Comparison of ENCODE assay signal across 9 cellular contexts in genomic region chr16:29784901-29785500, GRCh38. TPM values are rescaled to one million over a fixed set of nuclear protein-coding genes. Genes with fewer than 3 reads are reported as not detected.
DNase-seq lines count a peak whose midpoint lies in the region; ATAC-seq, FAIRE-seq and TF ChIP-seq lines count a peak whose summit lies in the region.
"Had no signal": no experiment of that assay in that cellular context is flagged by ENCODE, and none has a peak within 500 bp of the region (broad histone marks: within the 10 kb centered on the region; RNA-seq: fewer than 3 reads in every experiment).

No MANE protein-coding gene starts in this region.

- H3K9me3 Mint-ChIP-seq in activated CD8-positive, alpha-beta memory T cell treated with anti-CD3 and anti-CD28 coated beads, Interleukin-2, amount 10 ng/mL, durations not matched to agents 7 days and 5 days (ENCODE audit: low read depth): no peaks in the 10 kb centered on the region

- peak overlapping the region; percentile 4 to 50 (median 33); a peak in 6 of 8 replicates for H3K4me3 ChIP-seq in H1 (ENCODE audit: extremely low read depth in 1 of 4, insufficient read depth in 2 of 4, low read depth in 3 of 4, low read length in 4 of 4)
- no peak overlapping the region for H3K4me3 ChIP-seq in mesendoderm (ENCODE audit: low read length)

- peak overlapping the region; percentile 91 for H4K91ac ChIP-seq in H1 (replicated peaks; ENCODE audit: insufficient read length, low read length)

- H4K20me1 ChIP-seq in H1 (replicated peaks in 1 of 2; ENCODE audit: control insufficient read depth in 1 of 2, insufficient read depth in 2 of 2, low read length in 2 of 2): no peaks in the 10 kb centered on the region

- TF ChIP-seq RAD21 in H1 (IDR thresholded peaks at IDR 0.05 in 1 of 2, conservative IDR thresholded peaks at IDR 0.05 in 1 of 2; ENCODE audit: low read depth in 2 of 2, low read length in 2 of 2): peak; percentile 54 to 68

- CTCF ChIA-PET in activated CD8-positive, alpha-beta memory T cell treated with anti-CD3 and anti-CD28 coated beads, Interleukin-2, amount 10 ng/mL, durations not matched to agents 7 days and 5 days (lab: Charles Lee): interaction anchor here (0.6 to 10.5 kb wide), 34 partner anchors 8 to 270 kb away, joined by 3 to 104 read pairs (median 4); partner anchors contain the start of genes C16orf54, CDIPT, HIRIP3 and INO80E
- CTCF ChIA-PET in H1 (lab: Charles Lee; ENCODE audit: partially characterized antibody): interaction anchor here (0.7 to 4.3 kb wide), 31 partner anchors 9 to 255 kb away, joined by 3 to 29 read pairs (median 4); no protein-coding TSS in a partner anchor

- peak overlapping the region; percentile 52; the same call in 1 of the 2 replicates for H2BK5ac ChIP-seq in H1 (ENCODE audit: low read depth, low read length)
- no peak overlapping the region for H2BK5ac ChIP-seq in mesendoderm (ENCODE audit: low read length)

- H4K8ac ChIP-seq in H1 (ENCODE audit: extremely low read depth, insufficient read depth, low read length) (peak overlapping the region; percentile 87), mesendoderm (ENCODE audit: low read depth, low read length) (no peak overlapping the region)

- peaks cover 0 to 8% (median 2%) of the 10 kb centered on the region in 4 experiments; a peak in 4 of 7 replicates for H3K4me1 ChIP-seq in H1 (replicated peaks in 1 of 4; ENCODE audit: control insufficient read depth in 3 of 4, insufficient read depth in 4 of 4, low read length in 3 of 4)
- peaks cover 2% of the 10 kb centered on the region for H3K4me1 ChIP-seq in mesendoderm (ENCODE audit: control insufficient read depth, low read depth, low read length)

- H2AK5ac ChIP-seq in H1 (ENCODE audit: low read depth, low read length) (no peak overlapping the region), mesendoderm (ENCODE audit: low read length) (no peak overlapping the region)

- TF ChIP-seq POLR2A in H1 (IDR thresholded peaks at IDR 0.05; ENCODE audit: control extremely low read depth in 1 of 2, low read depth in 2 of 2, low read length in 2 of 2): no peak

- H3K27ac Mint-ChIP-seq in activated CD8-positive, alpha-beta memory T cell treated with anti-CD3 and anti-CD28 coated beads, Interleukin-2, amount 10 ng/mL, durations not matched to agents 7 days and 5 days: peak overlapping the region; percentile 73

- H3K4me2 ChIP-seq in H1 (ENCODE audit: insufficient read depth in 1 of 2, low read depth in 2 of 2, low read length in 2 of 2) (peak overlapping the region; percentile 28 to 70), mesendoderm (ENCODE audit: low read length) (peak overlapping the region; percentile 68)

- FAIRE-seq in H1 (lab: Jason Lieb, UNC): no peak

- H3K9ac ChIP-seq in H1 (replicated peaks in 1 of 4; ENCODE audit: extremely low read depth in 1 of 4, low read depth in 3 of 4, low read length in 3 of 4): 0 out of 7 replicates have a peak overlapping the region, but pooled peaks of 1 of the 4 experiments have one; percentile 2
- peak overlapping the region; percentile 69 for H3K9ac ChIP-seq in mesendoderm (ENCODE audit: low read length)

- peak overlapping the region; percentile 100 for H2AFZ ChIP-seq in H1 (ENCODE audit: low read length)

- 4% methylated on average over 38 of the region's 38 CpGs; no CpG with 5 or more reads in 1 of the 2 experiments for WGBS in H1 (ENCODE audit: extremely low coverage in 1 of 2, insufficient coverage in 1 of 2, insufficient read length in 1 of 2, insufficient replicate concordance in 2 of 2, low coverage in 1 of 2, low lambda C conversion rate in 2 of 2, missing lambda C conversion rate in 1 of 2), 2 experiments
- no CpG with 5 or more reads among the region's 38 CpGs for WGBS in mesendoderm (ENCODE audit: extremely low coverage, insufficient coverage, low lambda C conversion rate)

- peak overlapping the region; percentile 94 for H2BK120ac ChIP-seq in H1 (replicated peaks; ENCODE audit: low read depth, low read length)
- H2BK120ac ChIP-seq in mesendoderm (ENCODE audit: low read depth, low read length): no peak overlapping the region

- ATAC-seq in activated CD8-positive, alpha-beta memory T cell treated with anti-CD3 and anti-CD28 coated beads, Interleukin-2, amount 10 ng/mL, durations not matched to agents 7 days and 5 days: peak; percentile 94
- ATAC-seq in HG02852 (IDR thresholded peaks at IDR 0.05; ENCODE audit: unreplicated experiment): no peak

- H3K36me3 ChIP-seq in H1 (ENCODE audit: control insufficient read depth in 2 of 4, insufficient read depth in 4 of 4, low read length in 3 of 4) (no peaks in the 10 kb centered on the region), mesendoderm (ENCODE audit: control insufficient read depth, insufficient read depth, low read length) (no peaks in the 10 kb centered on the region)

- H3K79me1 ChIP-seq in H1 (ENCODE audit: low read depth, low read length): no peaks in the 10 kb centered on the region
- no peaks in the 10 kb centered on the region for H3K79me1 ChIP-seq in mesendoderm (ENCODE audit: low read length)

- H3K36me3 Mint-ChIP-seq in activated CD8-positive, alpha-beta memory T cell treated with anti-CD3 and anti-CD28 coated beads, Interleukin-2, amount 10 ng/mL, durations not matched to agents 7 days and 5 days: no peaks in the 10 kb centered on the region

- TF ChIP-seq CTCF in H1 (IDR thresholded peaks at IDR 0.05; ENCODE audit: control extremely low read depth in 1 of 3, insufficient read depth in 1 of 3, low read depth in 1 of 3, low read length in 3 of 3): peak; percentile 85 to 98 (median 97)

- no peak overlapping the region for H3K23ac ChIP-seq in H1 (ENCODE audit: insufficient read length)
- H3K23ac ChIP-seq in mesendoderm (ENCODE audit: low read length): no peak overlapping the region

- in situ Hi-C loops in ACHN (cut with HindIII; ENCODE audit: low pct_ligation_motif_present, low pct_unique_long_range_greater_than_20kb, low sequenced_read_pairs): no loop called here

- no peak overlapping the region for H3K14ac ChIP-seq in H1 (ENCODE audit: insufficient read length)

- DNase-seq in GM19238 (ENCODE audit: insufficient read length, low spot score) (peak; percentile 52), H1 (ENCODE audit: low read depth in 1 of 2, low spot score in 2 of 2) (peak; percentile 70 to 95), mesendoderm (peak; percentile 88), ACHN (no peak), SIG-M5 treated with dmso at 0.1 percent for 504 hours (lab: John Stamatoyannopoulos, UW; ENCODE audit: unreplicated experiment) (no peak)
- peak; percentile 84 for DNase-seq in activated CD8-positive, alpha-beta memory T cell treated with anti-CD3 and anti-CD28 coated beads, Interleukin-2, amount 10 ng/mL, durations not matched to agents 7 days and 5 days
- peak; percentile 69 to 70 for DNase-seq in stimulated activated CD8-positive, alpha-beta memory T cell treated with anti-CD3 and anti-CD28 coated beads, Interleukin-2, amount 100 ng/mL, for 48 hours (ENCODE audit: low read depth in 2 of 2)

- peak overlapping the region; percentile 55 for H3K4me3 Mint-ChIP-seq in activated CD8-positive, alpha-beta memory T cell treated with anti-CD3 and anti-CD28 coated beads, Interleukin-2, amount 10 ng/mL, durations not matched to agents 7 days and 5 days

- H3K56ac ChIP-seq in H1 (replicated peaks; ENCODE audit: insufficient read length, low read depth, low read length): no peak overlapping the region
- peak overlapping the region; percentile 87 for H3K56ac ChIP-seq in mesendoderm (ENCODE audit: low read length)

- H3K4ac ChIP-seq in H1 (replicated peaks; ENCODE audit: insufficient read length, low read depth, low read length) (peak overlapping the region; percentile 7), mesendoderm (ENCODE audit: low read depth, low read length) (no peak overlapping the region)

- POLR2A ChIA-PET in H1 (lab: Charles Lee; ENCODE audit: partially characterized antibody): interaction anchor here (0.5 to 2.8 kb wide), 19 partner anchors 11 to 280 kb away, joined by 3 to 10 read pairs (median 5); partner anchors contain the start of genes ALDOA and MAZ

- H2BK15ac ChIP-seq in H1 (ENCODE audit: low read length) (0 out of 2 replicates have a peak overlapping the region, but pooled peaks have one; percentile 72), mesendoderm (replicated peaks; ENCODE audit: low read depth) (no peak overlapping the region)

- peaks cover 7% of the 10 kb centered on the region for H3K27me3 Mint-ChIP-seq in activated CD8-positive, alpha-beta memory T cell treated with anti-CD3 and anti-CD28 coated beads, Interleukin-2, amount 10 ng/mL, durations not matched to agents 7 days and 5 days

- H4K5ac ChIP-seq in H1 (ENCODE audit: insufficient read length, low read depth, low read length): peak overlapping the region; percentile 61
- no peak overlapping the region for H4K5ac ChIP-seq in mesendoderm (ENCODE audit: low read length)

- H3K27ac ChIP-seq in H1 (ENCODE audit: low read depth, low read length) (no peak overlapping the region), mesendoderm (ENCODE audit: low read depth, low read length) (no peak overlapping the region)

- H3K79me2 ChIP-seq in H1 (ENCODE audit: control insufficient read depth in 1 of 2, insufficient read depth in 2 of 2, low read length in 2 of 2) (no peaks in the 10 kb centered on the region), mesendoderm (ENCODE audit: control insufficient read depth, insufficient read depth, low read length) (no peaks in the 10 kb centered on the region)

- H3K9me3 ChIP-seq in H1 (ENCODE audit: insufficient read depth in 2 of 2, low read depth in 1 of 2, low read length in 1 of 2): no peaks in the 10 kb centered on the region

- H3K27me3 ChIP-seq in H1 (replicated peaks in 1 of 4; ENCODE audit: control insufficient read depth in 3 of 4, extremely low read depth in 1 of 4, insufficient read depth in 3 of 4, low read length in 3 of 4) (peaks cover 0 to under 1% (median 0%) of the 10 kb centered on the region in 4 experiments; a peak in 2 of 7 replicates), mesendoderm (ENCODE audit: insufficient read depth, low read length, poor library complexity) (no peaks in the 10 kb centered on the region)

- 0 out of 2 replicates have a peak overlapping the region, but pooled peaks have one; percentile 40 for H2BK20ac ChIP-seq in H1 (ENCODE audit: low read length)

- peak overlapping the region; percentile 86 for H2BK12ac ChIP-seq in H1 (ENCODE audit: low read depth, low read length)

- no peak for TF ChIP-seq EP300 in H1 (IDR thresholded peaks at IDR 0.05; ENCODE audit: borderline replicate concordance in 1 of 2, low read depth in 2 of 2, low read length in 2 of 2)

- peaks cover 6% of the 10 kb centered on the region for H3K23me2 ChIP-seq in H1 (ENCODE audit: low read depth, low read length)

- H3K18ac ChIP-seq in H1 (ENCODE audit: extremely low read depth, low read length) (peak overlapping the region; percentile 71; the same call in 1 of the 2 replicates), mesendoderm (ENCODE audit: low read length) (no peak overlapping the region)

- H3K4me1 Mint-ChIP-seq in activated CD8-positive, alpha-beta memory T cell treated with anti-CD3 and anti-CD28 coated beads, Interleukin-2, amount 10 ng/mL, durations not matched to agents 7 days and 5 days: peaks cover 26% of the 10 kb centered on the region

RNA-seq across cellular contexts. Expression of gene KIF22, which starts 5.5 kb away (rescaled TPM):
- 100 to 1,000 TPM; 205 to 266 TPM for total RNA-seq in activated CD8-positive, alpha-beta memory T cell treated with anti-CD3 and anti-CD28 coated beads, Interleukin-2, amount 10 ng/mL, durations not matched to agents 7 days and 5 days
- total RNA-seq in H1 (2021; fragmentation: NEBNext Ultra II Directional; extraction: Animal tissue kit (Norgen Biotek cat#: 25700)): 142 and 145 TPM in 2 replicates
- 139 and 161 TPM in 2 replicates for polyA plus RNA-seq in H1 (2011; rRNA removed)
- 178 TPM for polyA plus RNA-seq in H1 (2011; cell fraction: cytosol; rRNA removed)
- polyA plus RNA-seq in H1 (2011; cell fraction: nucleus; rRNA removed): 343 TPM
- 136 to 146 TPM (median 138 TPM) in 4 replicates for polyA plus RNA-seq in H1 (2012, experiment 1 of 2)
- 121 TPM for polyA plus RNA-seq in H1 (2012, experiment 2 of 2)
- polyA plus RNA-seq in H1 (2013, experiment 1 of 2): 91.3 TPM
- 83.2 TPM for polyA plus RNA-seq in H1 (2013, experiment 2 of 2)
- polyA minus RNA-seq in H1 (2011; rRNA and poly(A)+ RNA removed): 234 and 269 TPM in 2 replicates
- 97.8 TPM for polyA minus RNA-seq in H1 (2011; cell fraction: cytosol; rRNA and poly(A)+ RNA removed)
- 174 TPM for polyA minus RNA-seq in H1 (2011; cell fraction: nucleus; rRNA and poly(A)+ RNA removed)
- polyA plus RNA-seq in mesendoderm (2013, experiment 1 of 2): 74.0 TPM
- 75.7 TPM for polyA plus RNA-seq in mesendoderm (2013, experiment 2 of 2)

RNA-seq across cellular contexts. Expression of gene ZG16, which starts 6.9 kb away (rescaled TPM):
- not detected for total RNA-seq in activated CD8-positive, alpha-beta memory T cell treated with anti-CD3 and anti-CD28 coated beads, Interleukin-2, amount 10 ng/mL, durations not matched to agents 7 days and 5 days
- not detected in 2 replicates for total RNA-seq in H1 (2021; fragmentation: NEBNext Ultra II Directional; extraction: Animal tissue kit (Norgen Biotek cat#: 25700))
- polyA plus RNA-seq in H1 (2011; rRNA removed): not detected in 2 replicates
- polyA plus RNA-seq in H1 (2011; cell fraction: cytosol; rRNA removed): not detected
- polyA plus RNA-seq in H1 (2011; cell fraction: nucleus; rRNA removed): not detected
- polyA plus RNA-seq in H1 (2012, experiment 1 of 2): not detected in 4 replicates
- polyA plus RNA-seq in H1 (2012, experiment 2 of 2): not detected
- not detected for polyA plus RNA-seq in H1 (2013, experiment 1 of 2)
- polyA plus RNA-seq in H1 (2013, experiment 2 of 2): not detected
- polyA minus RNA-seq in H1 (2011; rRNA and poly(A)+ RNA removed): 0.09 TPM in 1 of 2 replicates, not detected in the other
- polyA minus RNA-seq in H1 (2011; cell fraction: cytosol; rRNA and poly(A)+ RNA removed): not detected
- polyA minus RNA-seq in H1 (2011; cell fraction: nucleus; rRNA and poly(A)+ RNA removed): not detected
- 0.01 TPM for polyA plus RNA-seq in mesendoderm (2013, experiment 1 of 2)
- not detected for polyA plus RNA-seq in mesendoderm (2013, experiment 2 of 2)
- total RNA-seq: NCI-H460 had no signal

RNA-seq across cellular contexts. Expression of gene MAZ, which starts 21.3 kb away (rescaled TPM):
- total RNA-seq in activated CD8-positive, alpha-beta memory T cell treated with anti-CD3 and anti-CD28 coated beads, Interleukin-2, amount 10 ng/mL, durations not matched to agents 7 days and 5 days: 100 to 1,000 TPM; 411 to 434 TPM
- total RNA-seq in H1 (2021; fragmentation: NEBNext Ultra II Directional; extraction: Animal tissue kit (Norgen Biotek cat#: 25700)): 376 and 380 TPM in 2 replicates
- 219 and 357 TPM in 2 replicates for polyA plus RNA-seq in H1 (2011; rRNA removed)
- 226 TPM for polyA plus RNA-seq in H1 (2011; cell fraction: cytosol; rRNA removed)
- 465 TPM for polyA plus RNA-seq in H1 (2011; cell fraction: nucleus; rRNA removed)
- polyA plus RNA-seq in H1 (2012, experiment 1 of 2): 359 to 553 TPM (median 440 TPM) in 4 replicates
- polyA plus RNA-seq in H1 (2012, experiment 2 of 2): 327 TPM
- polyA plus RNA-seq in H1 (2013, experiment 1 of 2): 126 TPM
- polyA plus RNA-seq in H1 (2013, experiment 2 of 2): 116 TPM
- polyA minus RNA-seq in H1 (2011; rRNA and poly(A)+ RNA removed): 294 and 426 TPM in 2 replicates
- 315 TPM for polyA minus RNA-seq in H1 (2011; cell fraction: cytosol; rRNA and poly(A)+ RNA removed)
- polyA minus RNA-seq in H1 (2011; cell fraction: nucleus; rRNA and poly(A)+ RNA removed): 159 TPM
- 156 TPM for polyA plus RNA-seq in mesendoderm (2013, experiment 1 of 2)
- polyA plus RNA-seq in mesendoderm (2013, experiment 2 of 2): 158 TPM

RNA-seq across cellular contexts. Expression of gene PRRT2, which starts 27.0 kb away (rescaled TPM):
- total RNA-seq in activated CD8-positive, alpha-beta memory T cell treated with anti-CD3 and anti-CD28 coated beads, Interleukin-2, amount 10 ng/mL, durations not matched to agents 7 days and 5 days: 1 to 10 TPM in 1 of 2 experiments, under 1 TPM in 1; 0.85 to 1.1 TPM
- total RNA-seq in H1 (2021; fragmentation: NEBNext Ultra II Directional; extraction: Animal tissue kit (Norgen Biotek cat#: 25700)): 12.8 and 16.6 TPM in 2 replicates
- 32.6 and 49.7 TPM in 2 replicates for polyA plus RNA-seq in H1 (2011; rRNA removed)
- 36.1 TPM for polyA plus RNA-seq in H1 (2011; cell fraction: cytosol; rRNA removed)
- 233 TPM for polyA plus RNA-seq in H1 (2011; cell fraction: nucleus; rRNA removed)
- 25.4 to 32.2 TPM (median 26.8 TPM) in 4 replicates for polyA plus RNA-seq in H1 (2012, experiment 1 of 2)
- 12.5 TPM for polyA plus RNA-seq in H1 (2012, experiment 2 of 2)
- 16.5 TPM for polyA plus RNA-seq in H1 (2013, experiment 1 of 2)
- 13.8 TPM for polyA plus RNA-seq in H1 (2013, experiment 2 of 2)
- polyA minus RNA-seq in H1 (2011; rRNA and poly(A)+ RNA removed): 4.5 and 8.5 TPM in 2 replicates
- 5.9 TPM for polyA minus RNA-seq in H1 (2011; cell fraction: cytosol; rRNA and poly(A)+ RNA removed)
- 29.9 TPM for polyA minus RNA-seq in H1 (2011; cell fraction: nucleus; rRNA and poly(A)+ RNA removed)
- polyA plus RNA-seq in mesendoderm (2013, experiment 1 of 2): 2.4 TPM
- polyA plus RNA-seq in mesendoderm (2013, experiment 2 of 2): 2.5 TPM

RNA-seq across cellular contexts. Expression of gene PAGR1, which starts 31.0 kb away (rescaled TPM):
- 10 to 100 TPM; 34.3 to 35.2 TPM for total RNA-seq in activated CD8-positive, alpha-beta memory T cell treated with anti-CD3 and anti-CD28 coated beads, Interleukin-2, amount 10 ng/mL, durations not matched to agents 7 days and 5 days
- total RNA-seq in H1 (2021; fragmentation: NEBNext Ultra II Directional; extraction: Animal tissue kit (Norgen Biotek cat#: 25700)): 56.4 and 56.6 TPM in 2 replicates
- 35.4 and 53.5 TPM in 2 replicates for polyA plus RNA-seq in H1 (2011; rRNA removed)
- 61.5 TPM for polyA plus RNA-seq in H1 (2011; cell fraction: cytosol; rRNA removed)
- 143 TPM for polyA plus RNA-seq in H1 (2011; cell fraction: nucleus; rRNA removed)
- 53.2 to 67.0 TPM (median 62.3 TPM) in 4 replicates for polyA plus RNA-seq in H1 (2012, experiment 1 of 2)
- polyA plus RNA-seq in H1 (2012, experiment 2 of 2): 60.2 TPM
- 43.2 TPM for polyA plus RNA-seq in H1 (2013, experiment 1 of 2)
- 44.5 TPM for polyA plus RNA-seq in H1 (2013, experiment 2 of 2)
- polyA minus RNA-seq in H1 (2011; rRNA and poly(A)+ RNA removed): 5.8 and 8.3 TPM in 2 replicates
- polyA minus RNA-seq in H1 (2011; cell fraction: cytosol; rRNA and poly(A)+ RNA removed): 19.6 TPM
- polyA minus RNA-seq in H1 (2011; cell fraction: nucleus; rRNA and poly(A)+ RNA removed): 30.1 TPM
- polyA plus RNA-seq in mesendoderm (2013, experiment 1 of 2): 59.4 TPM
- polyA plus RNA-seq in mesendoderm (2013, experiment 2 of 2): 59.3 TPM

Comparison
In these comparisons a context has a peak if more than half of its experiments do, and no peak if none do; other contexts are left out.
1. DNase-seq: peak in GM19238 (single experiment), activated CD8-positive, alpha-beta memory T cell treated with anti-CD3 and anti-CD28 coated beads, Interleukin-2, amount 10 ng/mL, durations not matched to agents 7 days and 5 days (single experiment), H1 (2 of 2), mesendoderm (single experiment) and stimulated activated CD8-positive, alpha-beta memory T cell treated with anti-CD3 and anti-CD28 coated beads, Interleukin-2, amount 100 ng/mL, for 48 hours (2 of 2); none in ACHN (single experiment) and SIG-M5 treated with dmso at 0.1 percent for 504 hours (single experiment).